Comparison of ENCODE assay signal across 2 cellular contexts in genomic region chr22:35021166-35021565, GRCh38.
TF ChIP-seq lines count a peak whose summit lies in the region.

No MANE protein-coding gene starts in this region.

TF ChIP-seq in HEK293, 187 proteins besides CTCF, POLR2A, EP300 and RAD21 (continued from another document):
- TF ChIP-seq ZNF629 (tag by site-specific recombination; IDR thresholded peaks at IDR 0.05), result no peak

TF ChIP-seq in H1, 55 proteins besides CTCF, POLR2A, EP300 and RAD21:
- TF ChIP-seq SP4 (IDR thresholded peaks at IDR 0.05; ENCODE audit: low read length) (no peak), POU5F1 (IDR thresholded peaks at IDR 0.05; ENCODE audit: low read depth, low read length) (no peak), KDM4A (IDR thresholded peaks at IDR 0.05; ENCODE audit: low read depth, low read length, severe bottlenecking) (no peak), CTBP2 (IDR thresholded peaks at IDR 0.05; ENCODE audit: borderline replicate concordance, insufficient read depth, insufficient read length, low read length) (no peak), BACH1 (IDR thresholded peaks at IDR 0.05; ENCODE audit: low read length) (no peak), GTF2F1 (IDR thresholded peaks at IDR 0.05; ENCODE audit: borderline replicate concordance, low read depth, low read length) (no peak), SIX5 (IDR thresholded peaks at IDR 0.05; ENCODE audit: low read depth, low read length) (no peak), SIRT6 (IDR thresholded peaks at IDR 0.05; ENCODE audit: low read length) (no peak)
